ENCODE assay signal across 1 cellular context in genomic region chr5:38540348-38540747, GRCh38.
A peak's percentile ranks its signal among the peaks of the same experiment; 100 is the strongest.
TF ChIP-seq lines count a peak whose summit lies in the region.

No MANE protein-coding gene starts in this region.

TF ChIP-seq in HEK293, 187 proteins besides CTCF, POLR2A, EP300 and RAD21 (continued from another document):
- 0 out of 2 replicates have a peak, but pooled peaks have one; percentile 28 for TF ChIP-seq PRDM10 (tag by site-specific recombination; IDR thresholded peaks at IDR 0.05)
- TF ChIP-seq ZNF184 (tag by site-specific recombination; IDR thresholded peaks at IDR 0.05), result no peak
- TF ChIP-seq ZBTB10 (tag by site-specific recombination; IDR thresholded peaks at IDR 0.05), result no peak
- no peak for TF ChIP-seq ZNF518A (tag by site-specific recombination; conservative IDR thresholded peaks at IDR 0.05; ENCODE audit: low read depth)
- TF ChIP-seq FEZF1 (tag by site-specific recombination; IDR thresholded peaks at IDR 0.05), result no peak
- TF ChIP-seq ZNF548 (tag by site-specific recombination; IDR thresholded peaks at IDR 0.05), result no peak
- no peak for TF ChIP-seq AEBP2 (tag by site-specific recombination; IDR thresholded peaks at IDR 0.05; ENCODE audit: borderline replicate concordance)
- TF ChIP-seq ZNF610 (tag by site-specific recombination; IDR thresholded peaks at IDR 0.05; ENCODE audit: borderline replicate concordance), result no peak
- TF ChIP-seq ZNF621 (tag by site-specific recombination; IDR thresholded peaks at IDR 0.05), result no peak
- TF ChIP-seq GLIS1 (tag by site-specific recombination; IDR thresholded peaks at IDR 0.05), result no peak
- no peak for TF ChIP-seq ZNF366 (tag by site-specific recombination; conservative IDR thresholded peaks at IDR 0.05)
- TF ChIP-seq ZBTB8A (tag by site-specific recombination; IDR thresholded peaks at IDR 0.05), result no peak
- TF ChIP-seq ZBTB6 (tag by site-specific recombination; IDR thresholded peaks at IDR 0.05), result peak; percentile 78; the same call in 1 of the 2 replicates
- TF ChIP-seq OSR2 (tag by site-specific recombination; IDR thresholded peaks at IDR 0.05), result no peak
- 0 out of 2 replicates have a peak, but pooled peaks have one; percentile 21 for TF ChIP-seq PATZ1 (tag by site-specific recombination; IDR thresholded peaks at IDR 0.05)
- TF ChIP-seq KLF16 (tag by site-specific recombination; IDR thresholded peaks at IDR 0.05), result no peak
